8 cellular contexts compared by ENCODE assay signal in the genomic region with DNA sequence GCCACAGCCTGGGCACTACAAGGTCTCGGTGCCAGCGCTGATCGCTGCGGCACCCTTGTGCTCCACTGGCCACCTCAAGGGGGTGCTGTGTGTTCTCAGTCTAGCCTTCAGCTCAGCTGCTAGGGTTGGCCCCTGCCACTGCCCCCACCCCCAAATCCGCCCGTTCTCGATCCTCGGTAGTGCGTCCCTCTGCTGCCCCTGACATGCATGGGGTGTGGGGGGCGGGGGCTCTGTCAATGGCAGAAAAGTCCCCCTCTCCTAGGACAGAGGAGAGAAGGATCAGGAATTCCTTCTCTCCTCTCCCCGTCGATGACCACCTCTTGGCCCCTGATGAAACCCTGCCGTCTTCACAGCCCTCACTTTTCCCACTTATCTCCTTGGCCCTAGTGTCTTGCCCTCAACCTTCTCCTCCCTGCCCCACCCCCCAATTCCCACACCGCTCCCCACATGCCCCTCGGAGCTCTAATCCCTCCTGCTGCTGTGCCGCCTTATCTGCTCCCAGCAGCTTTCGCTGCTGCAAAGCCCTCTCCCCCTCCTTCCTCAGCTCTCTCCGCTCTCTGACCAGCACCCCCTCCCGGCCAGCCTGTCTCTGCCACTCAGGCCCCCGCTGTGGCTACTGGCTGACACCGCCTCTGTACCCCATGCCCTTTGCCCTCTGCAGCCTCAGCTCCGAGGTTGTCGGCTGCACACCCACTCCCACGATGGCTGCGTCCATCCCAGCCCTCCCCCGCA.
DNase-seq lines count a peak whose midpoint lies in the region; ATAC-seq and TF ChIP-seq lines count a peak whose summit lies in the region.

No MANE protein-coding gene starts in this region.

- H3K9me3 ChIP-seq in parathyroid adenoma (ENCODE audit: control insufficient read depth, low read length) = no peaks in the 10 kb centered on the region

- no peaks in the 10 kb centered on the region for H3K36me3 ChIP-seq in parathyroid adenoma (ENCODE audit: control insufficient read depth, insufficient read depth, low read length)

- H3K27ac ChIP-seq in HL-60 (replicated peaks) = no peak overlapping the region
- H3K27ac ChIP-seq in RWPE1 = no peak overlapping the region
- no peak overlapping the region for H3K27ac ChIP-seq in parathyroid adenoma

- H3K9ac ChIP-seq in parathyroid adenoma = no peak overlapping the region

- peaks cover 14% of the 10 kb centered on the region for H3K4me1 ChIP-seq in parathyroid adenoma

- TF ChIP-seq CTCF in HL-60 (IDR thresholded peaks at IDR 0.05; ENCODE audit: insufficient read depth, low read length) (peak; percentile 73), RWPE1 (conservative IDR thresholded peaks at IDR 0.05; ENCODE audit: low read depth) (peak; percentile 68), parathyroid adenoma (IDR thresholded peaks at IDR 0.05) (peak; percentile 56)

- peaks cover 47% of the 10 kb centered on the region for H3K27me3 ChIP-seq in HL-60 (ENCODE audit: insufficient read depth, poor library complexity, severe bottlenecking)
- peaks cover 14% of the 10 kb centered on the region for H3K27me3 ChIP-seq in parathyroid adenoma (ENCODE audit: control insufficient read depth, insufficient read depth, low read length)

- CTCF ChIA-PET in RWPE1 (lab: Yijun Ruan, JAX) = interaction anchor here (0.6 to 3.6 kb wide), 13 partner anchors 10 to 613 kb away, joined by 3 to 26 read pairs (median 4); a partner anchor contains a TSS

- DNase-seq in Ammon's horn (ENCODE audit: low spot score) (peak; percentile 79), HL-60 (ENCODE audit: low read depth in 1 of 2, low spot score in 1 of 2) (peak in 1 of 2 experiments; percentile 51), RWPE1 (ENCODE audit: low spot score) (peak; percentile 37), glomerular visceral epithelial cell (ENCODE audit: extremely low spot score) (peak; percentile 56)
- DNase-seq in activated naive CD4-positive, alpha-beta T cell treated with anti-CD3 and anti-CD28 coated beads, Interleukin-2, amount 50 U/mL, for 16 hours = peak; percentile 62

- H3K79me2 ChIP-seq in parathyroid adenoma = no peaks in the 10 kb centered on the region

- H3K4me3 ChIP-seq in HL-60 (replicated peaks; ENCODE audit: insufficient read depth, low read length) (no peak overlapping the region), parathyroid adenoma (ENCODE audit: low read depth, low read length) (no peak overlapping the region)

- no peak overlapping the region for H3K4me2 ChIP-seq in parathyroid adenoma (ENCODE audit: low read length)

- POLR2A ChIA-PET in RWPE1 (lab: Yijun Ruan, JAX; ENCODE audit: low non-redundant PET) = interaction anchor here (1.0 kb wide), 1 partner anchor 11 kb away, joined by 3 read pairs; a partner anchor contains a TSS

- ATAC-seq in GM19023 (IDR thresholded peaks at IDR 0.05; ENCODE audit: unreplicated experiment) (peak; percentile 58), HG03097 (IDR thresholded peaks at IDR 0.05; ENCODE audit: low FRiP score, unreplicated experiment) (no peak)

- H2AFZ ChIP-seq in parathyroid adenoma = peak overlapping the region; percentile 11
